7 cellular contexts compared by ENCODE assay signal in genomic region chr6:18154507-18155272, GRCh38. TPM values are rescaled to one million over a fixed set of nuclear protein-coding genes. Genes with fewer than 3 reads are reported as not detected.
DNase-seq lines count a peak whose midpoint lies in the region; ATAC-seq, FAIRE-seq and TF ChIP-seq lines count a peak whose summit lies in the region.

Gene TPMT (minus strand): TSS chr6:18155077. CDS start chr6:18149127, 5,950 bp downstream.

- no peaks in the 10 kb centered on the region for H3K36me3 ChIP-seq in KMS-11 (ENCODE audit: insufficient read depth)
- H3K36me3 ChIP-seq in muscle layer of duodenum (ENCODE audit: control insufficient read depth in 1 of 2, insufficient read depth in 2 of 2, low read length in 2 of 2), result peaks cover 0 to 4% of the 10 kb centered on the region in 2 donors

- H3K4me1 ChIP-seq in KMS-11 (ENCODE audit: low read depth, poor library complexity, severe bottlenecking), result peaks cover 37% of the 10 kb centered on the region
- peaks cover 3 to 18% of the 10 kb centered on the region in 2 donors for H3K4me1 ChIP-seq in muscle layer of duodenum (ENCODE audit: control insufficient read depth in 1 of 2, insufficient read depth in 2 of 2, low read length in 2 of 2)

- H3K4me2 ChIP-seq in KMS-11, result peak within 1 kb of the TSS; percentile 98

- H3K79me2 ChIP-seq in KMS-11 (ENCODE audit: insufficient read depth, low read depth), result no peaks in the 10 kb centered on the region

- H4K20me1 ChIP-seq in KMS-11 (ENCODE audit: insufficient read depth), result no peaks in the 10 kb centered on the region

- peak within 1 kb of the TSS; percentile 60 for H3K9ac ChIP-seq in KMS-11

- peak; percentile 12 for FAIRE-seq in endometrium (lab: Jason Lieb, UNC)
- no peak for FAIRE-seq in urothelium cell line (lab: Jason Lieb, UNC)

- peak; percentile 92 for DNase-seq in GOT3 (lab: John Stamatoyannopoulos, UW)
- peak; percentile 93 for DNase-seq in SK-N-DZ (ENCODE audit: low spot score)
- no peak for DNase-seq in urothelium cell line (ENCODE audit: low spot score)

- H3K4me3 ChIP-seq in KMS-11 (IDR thresholded peaks at IDR 0.05; ENCODE audit: insufficient read depth, low read depth, low read length) (no peak within 1 kb of the TSS), muscle layer of duodenum (ENCODE audit: low read depth in 1 of 2, low read length in 2 of 2) (peak within 1 kb of the TSS; percentile 86 to 97)

- no peak for TF ChIP-seq CTCF in KMS-11 (conservative IDR thresholded peaks at IDR 0.05; ENCODE audit: low read depth, low read length)

- H3K27ac ChIP-seq in KMS-11 (peak within 1 kb of the TSS; percentile 45), muscle layer of duodenum (ENCODE audit: low read length) (peak within 1 kb of the TSS; percentile 75)

- peak; percentile 63 for ATAC-seq in GM18498 (IDR thresholded peaks at IDR 0.05; ENCODE audit: unreplicated experiment)

- no peaks in the 10 kb centered on the region for H3K9me3 ChIP-seq in muscle layer of duodenum (ENCODE audit: control insufficient read depth in 1 of 2, low read length in 2 of 2)

- H3K27me3 ChIP-seq in KMS-11 (ENCODE audit: insufficient read depth, low read depth), result no peaks in the 10 kb centered on the region
- H3K27me3 ChIP-seq in muscle layer of duodenum (ENCODE audit: low read depth, low read length), result no peaks in the 10 kb centered on the region

- peak within 1 kb of the TSS; percentile 94 for H2AFZ ChIP-seq in KMS-11 (ENCODE audit: low read depth)

RNA-seq across cellular contexts. Expression of gene TPMT, which starts in this region (rescaled TPM):
- 9.1 and 10.2 TPM in 2 replicates for polyA plus RNA-seq in SK-N-DZ (2014; cell fraction: cytosol; rRNA removed)
- 4.0 and 4.6 TPM in 2 replicates for polyA plus RNA-seq in SK-N-DZ (2014; cell fraction: nucleus; rRNA removed)
